ENCODE assay signal across 22 cellular contexts in the genomic region with DNA sequence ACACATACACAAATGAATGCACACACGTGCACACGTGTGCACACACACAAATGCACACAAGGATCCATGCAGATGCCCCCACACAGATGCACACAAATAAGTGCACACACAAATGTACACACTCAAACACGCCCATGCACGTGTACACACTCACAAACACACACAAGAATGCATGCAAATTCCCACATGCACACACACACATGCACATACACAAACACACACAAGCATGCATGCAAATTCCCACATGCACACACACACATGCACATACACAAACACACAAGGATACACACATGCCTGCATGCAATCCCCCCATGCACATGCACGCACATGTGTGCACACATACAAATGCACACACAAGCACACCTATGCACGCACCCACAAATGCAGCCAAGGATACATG.
"Had no signal": no experiment of that assay in that cellular context is flagged by ENCODE, and none has a peak within 500 bp of the region (broad histone marks: within the 10 kb centered on the region; RNA-seq: fewer than 3 reads in every experiment).

No MANE protein-coding gene starts in this region.

- H3K27me3 Mint-ChIP-seq: brain; central memory CD8-positive, alpha-beta T cell; naive thymus-derived CD8-positive, alpha-beta T cell had no signal

- H3K4me3 ChIP-seq: coronary artery, esophagus muscularis mucosa, left ventricle myocardium inferior, skin epidermis, suprapubic skin, upper lobe of left lung had no signal

- ATAC-seq: activated naive CD4-positive, alpha-beta T cell treated with anti-CD3 and anti-CD28 coated beads, Interleukin-2, amount 50 U/mL, for 72 hours; naive thymus-derived CD8-positive, alpha-beta T cell; stimulated activated naive CD8-positive, alpha-beta T cell treated with anti-CD3 and anti-CD28 coated beads, Interleukin-15, Interleukin-2, amounts not matched to agents 100 U/mL and 50 U/mL, for 24 hours had no signal

- DNase-seq: activated CD4-positive, CD25-positive, alpha-beta regulatory T cell treated with anti-CD3 and anti-CD28 coated beads, Interleukin-2, amount 50 U/mL, for 72 hours; activated gamma-delta T cell; amygdala; hypothalamus; kidney; left ventricle myocardium inferior; nucleus accumbens; stimulated activated CD4-positive, alpha-beta T cell treated with anti-CD3 and anti-CD28 coated beads, Interleukin-15, amount 100 ng/mL, for 24 hours; stimulated activated CD4-positive, alpha-beta T cell treated with anti-CD3 and anti-CD28 coated beads, Interleukin-4, amount 100 ng/mL, for 24 hours; stimulated activated CD8-positive, alpha-beta memory T cell treated with anti-CD3 and anti-CD28 coated beads, Interleukin-4, amount 100 ng/mL, for 48 hours; stimulated activated naive CD8-positive, alpha-beta T cell treated with anti-CD3 and anti-CD28 coated beads, Interleukin-15, Interleukin-2, amounts not matched to agents 100 U/mL and 50 U/mL, for 24 hours; T-helper 9 cell had no signal

- H3K4me3 Mint-ChIP-seq: brain; central memory CD8-positive, alpha-beta T cell; memory B cell; naive thymus-derived CD8-positive, alpha-beta T cell had no signal

- H3K36me3 ChIP-seq: esophagus muscularis mucosa, left ventricle myocardium inferior had no signal

- H3K4me1 ChIP-seq: esophagus muscularis mucosa, left ventricle myocardium inferior had no signal

- H3K27ac ChIP-seq: coronary artery, esophagus muscularis mucosa, left ventricle myocardium inferior, skin epidermis, suprapubic skin, upper lobe of left lung had no signal

- H3K9me3 Mint-ChIP-seq: activated naive CD4-positive, alpha-beta T cell treated with anti-CD3 and anti-CD28 coated beads, Interleukin-2, amount 50 U/mL, for 72 hours; central memory CD8-positive, alpha-beta T cell; memory B cell; naive thymus-derived CD8-positive, alpha-beta T cell had no signal

- H3K9me3 ChIP-seq: esophagus muscularis mucosa, left ventricle myocardium inferior, suprapubic skin, upper lobe of left lung had no signal

- H3K27me3 ChIP-seq: suprapubic skin, upper lobe of left lung had no signal

- H3K36me3 Mint-ChIP-seq: brain; memory B cell; naive thymus-derived CD8-positive, alpha-beta T cell had no signal

- H3K27ac Mint-ChIP-seq: activated naive CD4-positive, alpha-beta T cell treated with anti-CD3 and anti-CD28 coated beads, Interleukin-2, amount 50 U/mL, for 72 hours; memory B cell had no signal
